Comparison of ENCODE assay signal across 2 cellular contexts in the genomic region with DNA sequence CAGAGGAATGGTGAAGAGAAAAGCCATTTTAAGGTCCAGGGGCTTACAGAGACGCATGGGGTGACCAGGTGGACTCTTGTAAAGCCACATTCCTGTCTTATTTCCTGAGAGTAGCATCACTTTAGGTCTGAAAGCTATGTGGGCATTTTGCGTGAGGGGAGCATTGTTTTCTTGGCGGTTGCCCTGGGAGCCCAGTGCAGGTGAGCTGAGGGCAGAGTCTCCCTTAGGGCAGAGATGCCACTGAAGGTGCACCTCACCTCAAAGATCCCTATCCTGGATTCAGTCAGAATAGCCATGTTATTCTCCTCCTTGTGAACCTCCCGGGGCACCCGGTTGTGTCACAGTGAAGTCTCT.
TF ChIP-seq lines count a peak whose summit lies in the region.

No MANE protein-coding gene starts in this region.

TF ChIP-seq in endothelial cell of umbilical vein, 7 proteins besides CTCF, POLR2A, EP300 and RAD21:
- no peak for TF ChIP-seq MYC (IDR thresholded peaks at IDR 0.05; ENCODE audit: low read depth, low read length)
- no peak for TF ChIP-seq FOS (IDR thresholded peaks at IDR 0.05; ENCODE audit: borderline replicate concordance, insufficient read depth, low read length)
- no peak for TF ChIP-seq JUN (IDR thresholded peaks at IDR 0.05; ENCODE audit: borderline replicate concordance, insufficient read depth, insufficient read length, low read depth)
- no peak for TF ChIP-seq POLR2AphosphoS5 (IDR thresholded peaks at IDR 0.05; ENCODE audit: insufficient read depth, low read depth, low read length)
- TF ChIP-seq, protein P1, sequence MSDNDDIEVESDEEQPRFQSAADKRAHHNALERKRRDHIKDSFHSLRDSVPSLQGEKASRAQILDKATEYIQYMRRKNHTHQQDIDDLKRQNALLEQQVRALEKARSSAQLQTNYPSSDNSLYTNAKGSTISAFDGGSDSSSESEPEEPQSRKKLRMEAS (IDR thresholded peaks at IDR 0.05; ENCODE audit: insufficient read depth, insufficient read length), result no peak
- no peak for TF ChIP-seq GATA2 (IDR thresholded peaks at IDR 0.05; ENCODE audit: insufficient read depth, insufficient read length, low read depth, low read length)
- TF ChIP-seq EZH2 (IDR thresholded peaks at IDR 0.05; ENCODE audit: borderline replicate concordance, low read depth, low read length, severe bottlenecking), result no peak

TF ChIP-seq in GM23338, 12 proteins besides CTCF, POLR2A, EP300 and RAD21:
- no peak for TF ChIP-seq ZNF114 (CRISPR knock-in tag; IDR thresholded peaks at IDR 0.05)
- TF ChIP-seq STAT1 (IDR thresholded peaks at IDR 0.05; ENCODE audit: unreplicated experiment), result no peak
- no peak for TF ChIP-seq ZNF331 (CRISPR knock-in tag; IDR thresholded peaks at IDR 0.05; ENCODE audit: low read depth)
- TF ChIP-seq, protein P2, sequence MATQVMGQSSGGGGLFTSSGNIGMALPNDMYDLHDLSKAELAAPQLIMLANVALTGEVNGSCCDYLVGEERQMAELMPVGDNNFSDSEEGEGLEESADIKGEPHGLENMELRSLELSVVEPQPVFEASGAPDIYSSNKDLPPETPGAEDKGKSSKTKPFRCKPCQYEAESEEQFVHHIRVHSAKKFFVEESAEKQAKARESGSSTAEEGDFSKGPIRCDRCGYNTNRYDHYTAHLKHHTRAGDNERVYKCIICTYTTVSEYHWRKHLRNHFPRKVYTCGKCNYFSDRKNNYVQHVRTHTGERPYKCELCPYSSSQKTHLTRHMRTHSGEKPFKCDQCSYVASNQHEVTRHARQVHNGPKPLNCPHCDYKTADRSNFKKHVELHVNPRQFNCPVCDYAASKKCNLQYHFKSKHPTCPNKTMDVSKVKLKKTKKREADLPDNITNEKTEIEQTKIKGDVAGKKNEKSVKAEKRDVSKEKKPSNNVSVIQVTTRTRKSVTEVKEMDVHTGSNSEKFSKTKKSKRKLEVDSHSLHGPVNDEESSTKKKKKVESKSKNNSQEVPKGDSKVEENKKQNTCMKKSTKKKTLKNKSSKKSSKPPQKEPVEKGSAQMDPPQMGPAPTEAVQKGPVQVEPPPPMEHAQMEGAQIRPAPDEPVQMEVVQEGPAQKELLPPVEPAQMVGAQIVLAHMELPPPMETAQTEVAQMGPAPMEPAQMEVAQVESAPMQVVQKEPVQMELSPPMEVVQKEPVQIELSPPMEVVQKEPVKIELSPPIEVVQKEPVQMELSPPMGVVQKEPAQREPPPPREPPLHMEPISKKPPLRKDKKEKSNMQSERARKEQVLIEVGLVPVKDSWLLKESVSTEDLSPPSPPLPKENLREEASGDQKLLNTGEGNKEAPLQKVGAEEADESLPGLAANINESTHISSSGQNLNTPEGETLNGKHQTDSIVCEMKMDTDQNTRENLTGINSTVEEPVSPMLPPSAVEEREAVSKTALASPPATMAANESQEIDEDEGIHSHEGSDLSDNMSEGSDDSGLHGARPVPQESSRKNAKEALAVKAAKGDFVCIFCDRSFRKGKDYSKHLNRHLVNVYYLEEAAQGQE (IDR thresholded peaks at IDR 0.05; ENCODE audit: unreplicated experiment), result no peak
- no peak for TF ChIP-seq EZH2 (IDR thresholded peaks at IDR 0.05; ENCODE audit: low read depth, unreplicated experiment)
- TF ChIP-seq EZH2phosphoT487 (IDR thresholded peaks at IDR 0.05; ENCODE audit: unreplicated experiment), result no peak
- TF ChIP-seq, protein P3, sequence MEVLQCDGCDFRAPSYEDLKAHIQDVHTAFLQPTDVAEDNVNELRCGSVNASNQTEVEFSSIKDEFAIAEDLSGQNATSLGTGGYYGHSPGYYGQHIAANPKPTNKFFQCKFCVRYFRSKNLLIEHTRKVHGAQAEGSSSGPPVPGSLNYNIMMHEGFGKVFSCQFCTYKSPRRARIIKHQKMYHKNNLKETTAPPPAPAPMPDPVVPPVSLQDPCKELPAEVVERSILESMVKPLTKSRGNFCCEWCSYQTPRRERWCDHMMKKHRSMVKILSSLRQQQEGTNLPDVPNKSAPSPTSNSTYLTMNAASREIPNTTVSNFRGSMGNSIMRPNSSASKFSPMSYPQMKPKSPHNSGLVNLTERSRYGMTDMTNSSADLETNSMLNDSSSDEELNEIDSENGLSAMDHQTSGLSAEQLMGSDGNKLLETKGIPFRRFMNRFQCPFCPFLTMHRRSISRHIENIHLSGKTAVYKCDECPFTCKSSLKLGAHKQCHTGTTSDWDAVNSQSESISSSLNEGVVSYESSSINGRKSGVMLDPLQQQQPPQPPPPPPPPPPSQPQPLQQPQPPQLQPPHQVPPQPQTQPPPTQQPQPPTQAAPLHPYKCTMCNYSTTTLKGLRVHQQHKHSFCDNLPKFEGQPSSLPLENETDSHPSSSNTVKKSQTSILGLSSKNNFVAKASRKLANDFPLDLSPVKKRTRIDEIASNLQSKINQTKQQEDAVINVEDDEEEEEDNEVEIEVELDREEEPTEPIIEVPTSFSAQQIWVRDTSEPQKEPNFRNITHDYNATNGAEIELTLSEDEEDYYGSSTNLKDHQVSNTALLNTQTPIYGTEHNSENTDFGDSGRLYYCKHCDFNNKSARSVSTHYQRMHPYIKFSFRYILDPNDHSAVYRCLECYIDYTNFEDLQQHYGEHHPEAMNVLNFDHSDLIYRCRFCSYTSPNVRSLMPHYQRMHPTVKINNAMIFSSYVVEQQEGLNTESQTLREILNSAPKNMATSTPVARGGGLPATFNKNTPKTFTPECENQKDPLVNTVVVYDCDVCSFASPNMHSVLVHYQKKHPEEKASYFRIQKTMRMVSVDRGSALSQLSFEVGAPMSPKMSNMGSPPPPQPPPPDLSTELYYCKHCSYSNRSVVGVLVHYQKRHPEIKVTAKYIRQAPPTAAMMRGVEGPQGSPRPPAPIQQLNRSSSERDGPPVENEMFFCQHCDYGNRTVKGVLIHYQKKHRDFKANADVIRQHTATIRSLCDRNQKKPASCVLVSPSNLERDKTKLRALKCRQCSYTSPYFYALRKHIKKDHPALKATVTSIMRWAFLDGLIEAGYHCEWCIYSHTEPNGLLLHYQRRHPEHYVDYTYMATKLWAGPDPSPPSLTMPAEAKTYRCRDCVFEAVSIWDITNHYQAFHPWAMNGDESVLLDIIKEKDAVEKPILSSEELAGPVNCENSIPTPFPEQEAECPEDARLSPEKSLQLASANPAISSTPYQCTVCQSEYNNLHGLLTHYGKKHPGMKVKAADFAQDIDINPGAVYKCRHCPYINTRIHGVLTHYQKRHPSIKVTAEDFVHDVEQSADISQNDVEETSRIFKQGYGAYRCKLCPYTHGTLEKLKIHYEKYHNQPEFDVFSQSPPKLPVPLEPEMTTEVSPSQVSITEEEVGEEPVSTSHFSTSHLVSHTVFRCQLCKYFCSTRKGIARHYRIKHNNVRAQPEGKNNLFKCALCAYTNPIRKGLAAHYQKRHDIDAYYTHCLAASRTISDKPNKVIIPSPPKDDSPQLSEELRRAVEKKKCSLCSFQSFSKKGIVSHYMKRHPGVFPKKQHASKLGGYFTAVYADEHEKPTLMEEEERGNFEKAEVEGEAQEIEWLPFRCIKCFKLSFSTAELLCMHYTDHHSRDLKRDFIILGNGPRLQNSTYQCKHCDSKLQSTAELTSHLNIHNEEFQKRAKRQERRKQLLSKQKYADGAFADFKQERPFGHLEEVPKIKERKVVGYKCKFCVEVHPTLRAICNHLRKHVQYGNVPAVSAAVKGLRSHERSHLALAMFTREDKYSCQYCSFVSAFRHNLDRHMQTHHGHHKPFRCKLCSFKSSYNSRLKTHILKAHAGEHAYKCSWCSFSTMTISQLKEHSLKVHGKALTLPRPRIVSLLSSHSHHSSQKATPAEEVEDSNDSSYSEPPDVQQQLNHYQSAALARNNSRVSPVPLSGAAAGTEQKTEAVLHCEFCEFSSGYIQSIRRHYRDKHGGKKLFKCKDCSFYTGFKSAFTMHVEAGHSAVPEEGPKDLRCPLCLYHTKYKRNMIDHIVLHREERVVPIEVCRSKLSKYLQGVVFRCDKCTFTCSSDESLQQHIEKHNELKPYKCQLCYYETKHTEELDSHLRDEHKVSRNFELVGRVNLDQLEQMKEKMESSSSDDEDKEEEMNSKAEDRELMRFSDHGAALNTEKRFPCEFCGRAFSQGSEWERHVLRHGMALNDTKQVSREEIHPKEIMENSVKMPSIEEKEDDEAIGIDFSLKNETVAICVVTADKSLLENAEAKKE (CRISPR knock-in tag; IDR thresholded peaks at IDR 0.05), result no peak
- no peak for TF ChIP-seq NANOG (IDR thresholded peaks at IDR 0.05; ENCODE audit: borderline replicate concordance)
- TF ChIP-seq POLR2AphosphoS5 (IDR thresholded peaks at IDR 0.05; ENCODE audit: low read depth), result no peak
- TF ChIP-seq CREB1 (CRISPR knock-in tag; IDR thresholded peaks at IDR 0.05; ENCODE audit: low read depth), result no peak
- no peak for TF ChIP-seq JUNB (IDR thresholded peaks at IDR 0.05; ENCODE audit: unreplicated experiment)
- TF ChIP-seq, protein P4, sequence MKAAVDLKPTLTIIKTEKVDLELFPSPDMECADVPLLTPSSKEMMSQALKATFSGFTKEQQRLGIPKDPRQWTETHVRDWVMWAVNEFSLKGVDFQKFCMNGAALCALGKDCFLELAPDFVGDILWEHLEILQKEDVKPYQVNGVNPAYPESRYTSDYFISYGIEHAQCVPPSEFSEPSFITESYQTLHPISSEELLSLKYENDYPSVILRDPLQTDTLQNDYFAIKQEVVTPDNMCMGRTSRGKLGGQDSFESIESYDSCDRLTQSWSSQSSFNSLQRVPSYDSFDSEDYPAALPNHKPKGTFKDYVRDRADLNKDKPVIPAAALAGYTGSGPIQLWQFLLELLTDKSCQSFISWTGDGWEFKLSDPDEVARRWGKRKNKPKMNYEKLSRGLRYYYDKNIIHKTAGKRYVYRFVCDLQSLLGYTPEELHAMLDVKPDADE (IDR thresholded peaks at IDR 0.05), result no peak
